ENCODE assay signal across 3 cellular contexts in the genomic region with DNA sequence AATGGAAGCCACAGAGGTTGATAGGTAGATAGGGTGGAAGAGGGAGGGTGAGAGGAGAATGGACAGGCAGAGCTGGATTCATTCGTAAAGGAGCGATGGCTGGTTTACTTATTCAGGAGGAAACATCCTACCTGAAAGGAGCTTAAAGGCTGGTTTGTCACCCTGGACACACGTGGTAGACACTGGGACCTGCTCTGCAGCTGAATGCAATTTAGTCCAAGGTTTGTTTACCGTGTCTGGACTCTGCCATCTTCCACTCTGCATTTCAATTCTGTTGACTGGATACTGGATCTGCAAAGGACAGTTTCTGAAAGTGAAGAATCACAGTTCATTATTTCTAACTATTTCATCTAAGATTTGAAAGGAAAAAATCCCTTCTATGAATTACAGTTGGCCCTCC. TPM values are rescaled to one million over a fixed set of nuclear protein-coding genes. Genes with fewer than 3 reads are reported as not detected.
"Had no signal": no experiment of that assay in that cellular context is flagged by ENCODE, and none has a peak within 500 bp of the region (broad histone marks: within the 10 kb centered on the region; RNA-seq: fewer than 3 reads in every experiment).

No MANE protein-coding gene starts in this region.

RNA-seq across cellular contexts. Expression of a gene that starts 15.6 kb away (rescaled TPM):
- total RNA-seq: HT-29, IMR-90 had no signal
- polyA plus RNA-seq: IgD-negative memory B cell, IMR-90 had no signal
